In the genomic region with DNA sequence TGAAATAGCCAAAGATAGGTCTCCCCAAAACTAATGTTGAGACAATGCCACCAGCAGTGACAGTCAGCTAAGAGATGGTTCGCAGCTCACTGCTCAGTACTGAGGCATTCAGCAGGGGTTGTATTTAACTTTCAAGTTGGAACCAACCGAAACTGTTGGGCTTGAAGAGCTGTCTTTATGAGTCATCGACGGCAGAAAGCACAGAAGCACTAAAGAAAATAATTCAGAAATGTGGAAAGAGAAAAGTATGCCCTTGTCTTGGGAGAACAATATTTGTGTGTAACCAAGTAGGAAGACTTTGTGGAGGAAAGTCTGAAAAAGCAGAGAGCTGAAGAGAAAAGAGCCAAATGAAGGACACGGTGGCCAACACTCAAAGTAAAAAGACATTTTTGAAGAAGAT, we compare ENCODE assay signal across 15 cellular contexts. TPM values are rescaled to one million over a fixed set of nuclear protein-coding genes. Genes with fewer than 3 reads are reported as not detected.
DNase-seq lines count a peak whose midpoint lies in the region; ATAC-seq and TF ChIP-seq lines count a peak whose summit lies in the region.
"Had no signal": no experiment of that assay in that cellular context is flagged by ENCODE, and none has a peak within 500 bp of the region (broad histone marks: within the 10 kb centered on the region; RNA-seq: fewer than 3 reads in every experiment).

No MANE protein-coding gene starts in this region.

- 0 out of 2 replicates have a peak, but pooled peaks cover 7% of the 10 kb centered on the region for H3K4me1 ChIP-seq in PC-3 (ENCODE audit: insufficient read depth, low read length)
- peaks cover 40% of the 10 kb centered on the region for H3K4me1 ChIP-seq in osteoblast (ENCODE audit: insufficient read depth, low read length)

- H3K79me2 ChIP-seq in PC-3 (ENCODE audit: low read length) = no peaks in the 10 kb centered on the region
- peaks cover 4% of the 10 kb centered on the region for H3K79me2 ChIP-seq in osteoblast (ENCODE audit: insufficient read depth, low read length)

- H3K9me3 ChIP-seq in PC-3 (ENCODE audit: low read length) (no peaks in the 10 kb centered on the region), osteoblast (ENCODE audit: low read depth, low read length) (no peaks in the 10 kb centered on the region)

- no TSS peak for BruUV-seq in PC-3 (replicated peaks; lab: Mats Ljungman, UMichigan)

- H3K27me3 ChIP-seq in PC-3 (ENCODE audit: low read length) = peaks cover 49% of the 10 kb centered on the region
- H3K27me3 ChIP-seq in osteoblast (ENCODE audit: insufficient read depth, low read length) = no peaks in the 10 kb centered on the region
- H3K27me3 ChIP-seq in H7 (ENCODE audit: control insufficient read depth, insufficient read depth, low read length) = peaks cover 2% of the 10 kb centered on the region; the same call in 1 of the 2 replicates

- DNase-seq in EH (ENCODE audit: low read depth) = peak; percentile 90
- DNase-seq in PC-3 = peak; percentile 7
- peak; percentile 69 for DNase-seq in osteoblast (ENCODE audit: insufficient read length, low spot score, missing footprints)
- DNase-seq in H7 = no peak
- DNase-seq in NCI-H524 treated with DMSO at 0.1 percent for 48 hours (lab: John Stamatoyannopoulos, UW) = no peak
- DNase-seq in GOT3 (lab: John Stamatoyannopoulos, UW) = no peak
- DNase-seq in NCI-H2171 (lab: John Stamatoyannopoulos, UW) = no peak
- DNase-seq: activated CD4-positive, alpha-beta T cell treated with anti-CD3 and anti-CD28 coated beads for 4 hours; activated naive CD4-positive, alpha-beta T cell treated with Interleukin-2 at 50 U/mL for 16 hours; CD4-positive, CD25-positive, alpha-beta regulatory T cell; effector CD8-positive, alpha-beta T cell; KBM-7; NCI-H226; occipital lobe had no signal

- H3K9ac ChIP-seq in PC-3 (ENCODE audit: low read length) = no peak overlapping the region

- no peaks in the 10 kb centered on the region for H3F3A ChIP-seq in PC-3 (ENCODE audit: low read length, unreplicated experiment)

- H3K36me3 ChIP-seq in PC-3 (ENCODE audit: low read depth, low read length) (no peaks in the 10 kb centered on the region), osteoblast (ENCODE audit: insufficient read depth, low read length) (no peaks in the 10 kb centered on the region), H7 (replicated peaks; ENCODE audit: control insufficient read depth, insufficient read depth, low read length) (no peaks in the 10 kb centered on the region)

- POLR2A ChIA-PET in PC-3 (lab: Charles Lee; ENCODE audit: unreplicated experiment) = no interaction called here

- intact Hi-C loops in PC-3 (cut with micrococcal nuclease) = no loop called here

- no peak overlapping the region for H2AFZ ChIP-seq in PC-3 (ENCODE audit: low read length)
- peak overlapping the region; percentile 32 for H2AFZ ChIP-seq in osteoblast (ENCODE audit: low read length)

- no peak for TF ChIP-seq CTCF in PC-3 (conservative IDR thresholded peaks at IDR 0.05; ENCODE audit: low read depth, low read length)
- TF ChIP-seq CTCF in osteoblast (IDR thresholded peaks at IDR 0.05; ENCODE audit: extremely low read depth, low read depth, low read length) = no peak

- no peaks in the 10 kb centered on the region for H3K9me2 ChIP-seq in PC-3 (replicated peaks; ENCODE audit: low read length)

- H4K20me1 ChIP-seq in PC-3 (ENCODE audit: low read length) = no peaks in the 10 kb centered on the region
- H4K20me1 ChIP-seq in osteoblast (ENCODE audit: insufficient read depth, low read length) = no peaks in the 10 kb centered on the region

- H3K4me2 ChIP-seq in PC-3 (ENCODE audit: low read length) (peak overlapping the region; percentile 32; the same call in 1 of the 2 replicates), osteoblast (ENCODE audit: insufficient read depth, low read length) (peak overlapping the region; percentile 75)

- ATAC-seq in PC-3 (no peak), esophagus mucosa (peak; percentile 29)

- CTCF ChIA-PET in PC-3 (lab: Charles Lee) = no interaction called here

- H3K27ac ChIP-seq in PC-3 (ENCODE audit: low read length) (no peak overlapping the region), osteoblast (ENCODE audit: low read depth, low read length) (peak overlapping the region; percentile 97)

- no peak overlapping the region for H3K4me3 ChIP-seq in PC-3 (ENCODE audit: low read length)
- H3K4me3 ChIP-seq in osteoblast (ENCODE audit: insufficient read depth, low read length) = peak overlapping the region; percentile 36
- H3K4me3 ChIP-seq in H7 (ENCODE audit: insufficient read depth, low read depth, low read length) = no peak overlapping the region

RNA-seq across cellular contexts. Expression of a gene that starts 4.3 kb away (rescaled TPM):
- not detected in 2 replicates for total RNA-seq in PC-3 (2014; rRNA removed)
- total RNA-seq in esophagus mucosa = 2.5 TPM
- total RNA-seq in osteoblast = 4.1 and 7.6 TPM in 2 replicates
- total RNA-seq in H7 (2014; rRNA removed; shearing (Covaris generic)) = 0.78 and 2.0 TPM in 2 replicates
- total RNA-seq: CD4-positive, CD25-positive, alpha-beta regulatory T cell had no signal

Comparison
In these comparisons a context has a peak if more than half of its experiments do, and no peak if none do; other contexts are left out.
1. DNase-seq: peak in EH (single experiment), PC-3 (single experiment) and osteoblast (single experiment); none in H7 (single experiment), NCI-H524 treated with DMSO at 0.1 percent for 48 hours (single experiment), GOT3 (single experiment) and NCI-H2171 (single experiment).